Comparison of ENCODE assay signal across 26 cellular contexts in genomic region chr5:137348759-137349158, GRCh38.
"Had no signal": no experiment of that assay in that cellular context is flagged by ENCODE, and none has a peak within 500 bp of the region (broad histone marks: within the 10 kb centered on the region; RNA-seq: fewer than 3 reads in every experiment).

No MANE protein-coding gene starts in this region.

- H3K4me1 ChIP-seq: SJCRH30 had no signal

- H3K9me3 ChIP-seq: MG63, SJCRH30, SK-N-SH had no signal

- ATAC-seq: activated CD4-positive, alpha-beta T cell treated with anti-CD3 and anti-CD28 coated beads for 36 hours; activated T-cell treated with anti-CD3 and anti-CD28 coated beads, Interleukin-2, amount 50 U/mL, for 4 hours; Panc1 had no signal

- H3K4me3 ChIP-seq: MG63, SJCRH30 had no signal

- H3K27ac ChIP-seq: SJCRH30 had no signal

- DNase-seq: activated CD4-positive, alpha-beta T cell treated with anti-CD3 and anti-CD28 coated beads for 36 hours; activated CD4-positive, alpha-beta T cell treated with anti-CD3 and anti-CD28 coated beads, Interleukin-2, amount 10 ng/mL, durations not matched to agents 7 days and 5 days; activated CD4-positive, alpha-beta T cell treated with anti-CD3 and anti-CD28 coated beads, Interleukin-2, amount 50 U/mL, for 48 hours; activated CD8-positive, alpha-beta memory T cell treated with anti-CD3 and anti-CD28 coated beads, Interleukin-2, amount 50 U/mL, for 4 hours; activated effector memory CD4-positive, alpha-beta T cell treated with Interleukin-2 at 50 U/mL for 16 hours; activated naive CD4-positive, alpha-beta T cell treated with anti-CD3 and anti-CD28 coated beads, Interleukin-2, amount 50 U/mL, for 16 hours; activated naive CD8-positive, alpha-beta T cell treated with anti-CD3 and anti-CD28 coated beads for 36 hours; activated T-cell treated with anti-CD3 and anti-CD28 coated beads for 4 hours; activated T-cell treated with anti-CD3 and anti-CD28 coated beads, Interleukin-2, amount 50 U/mL, for 4 hours; amniotic stem cell; Kasumi-1; KG1; MG63; NCI-H1092; NCI-H1436 treated with DMSO at 0.1 percent for 48 hours; NCI-H1694 treated with DMSO at 0.1 percent for 48 hours; NCI-H2029; NCI-H345; NCI-H524 treated with DMSO at 0.1 percent for 48 hours; SHP77; SJCRH30; SK-N-SH had no signal

- H3K36me3 ChIP-seq: SJCRH30 had no signal

- FAIRE-seq: astrocyte, bronchial epithelial cell, TTC549 had no signal

- H3K9ac ChIP-seq: SK-N-SH had no signal

- H3K27me3 ChIP-seq: MG63 had no signal

- H3K4me2 ChIP-seq: SK-N-SH had no signal
